Comparison of ENCODE assay signal across 9 cellular contexts in genomic region chr12:104998423-104999346, GRCh38. TPM values are rescaled to one million over a fixed set of nuclear protein-coding genes. Genes with fewer than 3 reads are reported as not detected.
DNase-seq lines count a peak whose midpoint lies in the region; ATAC-seq and TF ChIP-seq lines count a peak whose summit lies in the region.
"Had no signal": no experiment of that assay in that cellular context is flagged by ENCODE, and none has a peak within 500 bp of the region (broad histone marks: within the 10 kb centered on the region; RNA-seq: fewer than 3 reads in every experiment).

No MANE protein-coding gene starts in this region.

- no peak for TF ChIP-seq POLR2A in sigmoid colon (IDR thresholded peaks at IDR 0.05)

- POLR2A ChIA-PET in HEK293 (lab: Yijun Ruan, JAX): no interaction called here

- no peaks in the 10 kb centered on the region for H3K9me3 ChIP-seq in HEK293 (ENCODE audit: control insufficient read depth, insufficient read depth, low read depth, low read length)
- no peaks in the 10 kb centered on the region for H3K9me3 ChIP-seq in sigmoid colon

- ATAC-seq in GM21367 (IDR thresholded peaks at IDR 0.05; ENCODE audit: unreplicated experiment): no peak
- ATAC-seq in HG02970 (IDR thresholded peaks at IDR 0.05; ENCODE audit: low FRiP score, unreplicated experiment): no peak
- ATAC-seq: activated T-cell treated with anti-CD3 and anti-CD28 coated beads, Interleukin-2, amount 50 U/mL, for 72 hours had no signal

- H3K4me1 ChIP-seq in HEK293 (ENCODE audit: control insufficient read depth, insufficient read depth, low read length): no peaks in the 10 kb centered on the region
- no peaks in the 10 kb centered on the region for H3K4me1 ChIP-seq in sigmoid colon

- H3K4me3 ChIP-seq in HEK293 (ENCODE audit: low read depth, low read length) (no peak overlapping the region), sigmoid colon (no peak overlapping the region)

- CTCF ChIA-PET in HEK293 (lab: Yijun Ruan, JAX): no interaction called here

- no peaks in the 10 kb centered on the region for H3K27me3 ChIP-seq in sigmoid colon

- intact Hi-C loops in sigmoid colon (cut with DNase I): no loop called here

- TF ChIP-seq EP300 in sigmoid colon (IDR thresholded peaks at IDR 0.05): no peak

- no peak overlapping the region for H3K27ac ChIP-seq in HEK293 (ENCODE audit: extremely low read depth, low read depth, low read length)
- H3K27ac ChIP-seq in sigmoid colon: no peak overlapping the region

- WGBS in sigmoid colon, 2 donors: 26 to 67% methylated on average over 15 of the region's 15 CpGs

- DNase-seq in NCI-H2081 (lab: John Stamatoyannopoulos, UW) (peak; percentile 91 to 95), SHP77 (lab: John Stamatoyannopoulos, UW) (peak; percentile 71 to 82), sigmoid colon (peak; percentile 60), LoVo (ENCODE audit: low spot score) (no peak)
- DNase-seq: activated CD4-positive, alpha-beta T cell treated with anti-CD3 and anti-CD28 coated beads, Interleukin-2, amount 10 ng/mL, durations not matched to agents 24 days and 14 days; activated T-cell treated with anti-CD3 and anti-CD28 coated beads, Interleukin-2, amount 50 U/mL, for 72 hours had no signal

- TF ChIP-seq CTCF in HEK293 (tag by site-specific recombination; IDR thresholded peaks at IDR 0.05): no peak
- no peak for TF ChIP-seq CTCF in sigmoid colon (IDR thresholded peaks at IDR 0.05)

- H3K36me3 ChIP-seq in HEK293 (ENCODE audit: control insufficient read depth in 2 of 2, insufficient read depth in 1 of 2, low read length in 2 of 2) (peaks cover 32 to 93% of the 10 kb centered on the region in 2 experiments), sigmoid colon (peaks cover 8 to 82% (median 23%) of the 10 kb centered on the region in 4 donors)

TF ChIP-seq in HEK293, 187 proteins besides CTCF, POLR2A, EP300 and RAD21:
- TF ChIP-seq ZNF704 (tag by site-specific recombination; IDR thresholded peaks at IDR 0.05) (no peak), ZBTB7A (tag by site-specific recombination; IDR thresholded peaks at IDR 0.05; ENCODE audit: low read depth) (no peak), ZNF555 (tag by site-specific recombination; conservative IDR thresholded peaks at IDR 0.05) (no peak), ZNF366 (tag by site-specific recombination; conservative IDR thresholded peaks at IDR 0.05) (no peak), KLF10 (tag by site-specific recombination; IDR thresholded peaks at IDR 0.05) (no peak), ZNF140 (tag by site-specific recombination; IDR thresholded peaks at IDR 0.05) (no peak), ZFHX2 (tag by site-specific recombination; conservative IDR thresholded peaks at IDR 0.05) (peak; percentile 75), EGR2 (tag by site-specific recombination; IDR thresholded peaks at IDR 0.05; ENCODE audit: low read depth) (peak; percentile 75)

RNA-seq across cellular contexts. Expression of gene NOPCHAP1, which starts 12.6 kb away (rescaled TPM):
- 1 to 10 TPM; 3.9 to 6.6 (median 6.1) TPM for total RNA-seq in sigmoid colon
- 1 to 10 TPM; 7.2 to 9.1 (median 8.8) TPM for polyA plus RNA-seq in sigmoid colon

RNA-seq across cellular contexts. Expression of gene SLC41A2, which starts 40.6 kb away (rescaled TPM):
- total RNA-seq in sigmoid colon: 10 to 100 TPM; 19.7 to 24.6 (median 22.3) TPM
- 10 to 100 TPM in 1 of 3 donors, 1 to 10 TPM in 2; 6.5 to 15.8 (median 9.0) TPM for polyA plus RNA-seq in sigmoid colon
